Comparison of ENCODE assay signal across 12 cellular contexts in the genomic region with DNA sequence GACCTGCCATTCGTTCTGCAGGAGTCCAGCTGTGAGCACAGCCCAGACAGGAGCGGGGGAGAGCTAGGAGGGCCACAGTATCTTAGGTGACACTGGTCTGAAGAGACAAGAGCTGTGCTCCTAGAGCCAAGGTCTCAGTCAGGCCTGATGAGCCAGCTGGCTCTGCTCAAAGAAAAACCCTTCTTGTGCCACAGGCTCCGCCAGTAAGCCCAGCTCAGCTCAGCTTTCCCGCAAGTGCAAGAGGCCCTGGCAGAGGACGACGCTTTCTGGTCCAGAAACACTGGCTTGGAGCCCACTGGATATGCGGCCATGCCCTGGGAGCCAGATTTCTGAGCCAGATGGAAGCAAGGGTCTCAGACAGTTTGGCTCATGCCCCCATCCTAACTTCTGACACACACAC. TPM values are rescaled to one million over a fixed set of nuclear protein-coding genes. Genes with fewer than 3 reads are reported as not detected.
DNase-seq lines count a peak whose midpoint lies in the region; ATAC-seq and TF ChIP-seq lines count a peak whose summit lies in the region.
"Had no signal": no experiment of that assay in that cellular context is flagged by ENCODE, and none has a peak within 500 bp of the region (broad histone marks: within the 10 kb centered on the region; RNA-seq: fewer than 3 reads in every experiment).

No MANE protein-coding gene starts in this region.

- 76 to 82% methylated on average over 7 of the region's 7 CpGs for WGBS in sigmoid colon, 2 donors

- H3K27ac ChIP-seq in caudate nucleus (ENCODE audit: low read depth, low read length) (peak overlapping the region; percentile 24), right atrium auricular region (peak overlapping the region; percentile 88 to 97), sigmoid colon (peak overlapping the region; percentile 22 to 62 (median 48))

- H3K4me3 ChIP-seq in LNCaP clone FGC (ENCODE audit: low read depth, low read length), result no peak overlapping the region
- H3K4me3 ChIP-seq in right atrium auricular region, result no peak overlapping the region
- H3K4me3 ChIP-seq in sigmoid colon, result no peak overlapping the region

- H3K27me3 ChIP-seq in right atrium auricular region (no peaks in the 10 kb centered on the region), sigmoid colon (no peaks in the 10 kb centered on the region)

- TF ChIP-seq EP300 in sigmoid colon (IDR thresholded peaks at IDR 0.05), result no peak

- intact Hi-C loops in sigmoid colon (cut with DNase I), result loop anchor here (1.0 to 5.0 kb wide), 4 partner anchors 55 to 211 kb away; a partner anchor contains a TSS

- TF ChIP-seq POLR2A in sigmoid colon (IDR thresholded peaks at IDR 0.05), result no peak
- TF ChIP-seq POLR2A in erythroblast (IDR thresholded peaks at IDR 0.05; ENCODE audit: low read length), result no peak

- TF ChIP-seq CTCF in LNCaP clone FGC (IDR thresholded peaks at IDR 0.05; ENCODE audit: control insufficient read depth, extremely low read depth, insufficient read depth) (no peak), right atrium auricular region (IDR thresholded peaks at IDR 0.05) (no peak), sigmoid colon (IDR thresholded peaks at IDR 0.05) (no peak)

- H3K36me3 ChIP-seq in right atrium auricular region, result no peaks in the 10 kb centered on the region
- no peaks in the 10 kb centered on the region for H3K36me3 ChIP-seq in sigmoid colon

- H3K4me1 ChIP-seq in right atrium auricular region, result peaks cover 0 to 70% of the 10 kb centered on the region in 2 donors
- peaks cover 0 to 36% (median 27%) of the 10 kb centered on the region in 4 donors for H3K4me1 ChIP-seq in sigmoid colon

- ATAC-seq in GM21360 (IDR thresholded peaks at IDR 0.05; ENCODE audit: unreplicated experiment), result no peak
- ATAC-seq in GM21381 (IDR thresholded peaks at IDR 0.05; ENCODE audit: unreplicated experiment), result no peak
- no peak for ATAC-seq in HG03432 (IDR thresholded peaks at IDR 0.05; ENCODE audit: unreplicated experiment)

- DNase-seq in LNCaP clone FGC (ENCODE audit: low read depth) (peak; percentile 76), caudate nucleus (lab: John Stamatoyannopoulos, UW) (peak in 51 of 61 donors; percentile 14 to 94 (median 57)), right atrium auricular region (ENCODE audit: low spot score) (peak; percentile 77), sigmoid colon (peak; percentile 89), erythroblast (lab: John Stamatoyannopoulos, UW) (no peak)
- DNase-seq: activated CD4-positive, alpha-beta T cell treated with anti-CD3 and anti-CD28 coated beads, Interleukin-2, amount 10 ng/mL, durations not matched to agents 7 days and 5 days; activated naive CD8-positive, alpha-beta T cell treated with anti-CD3 and anti-CD28 coated beads, Interleukin-2, amount 10 ng/mL, durations not matched to agents 7 days and 5 days; COR-L47; NCI-H1436 treated with DMSO at 0.1 percent for 48 hours had no signal

- no peaks in the 10 kb centered on the region for H3K9me3 ChIP-seq in right atrium auricular region
- no peaks in the 10 kb centered on the region for H3K9me3 ChIP-seq in sigmoid colon

RNA-seq across cellular contexts. Expression of a gene that starts 23.9 kb away (rescaled TPM):
- total RNA-seq in right atrium auricular region (10 to 100 TPM; 27.8 to 37.7 TPM), sigmoid colon (10 to 100 TPM in 3 of 4 donors, 1 to 10 TPM in 1; 8.6 to 21.9 (median 16.6) TPM)
- 10 to 100 TPM in 2 of 3 donors, 1 to 10 TPM in 1; 5.3 to 14.4 (median 13.3) TPM for polyA plus RNA-seq in sigmoid colon

Comparison
In these comparisons a context has a peak if more than half of its experiments do, and no peak if none do; other contexts are left out.
1. DNase-seq: peak in LNCaP clone FGC (single experiment), caudate nucleus (51 of 61), right atrium auricular region (single experiment) and sigmoid colon (single experiment); none in erythroblast (0 of 2).
2. H3K27ac ChIP-seq: peak in every context shown above with its lines; median percentile 92 in right atrium auricular region; 48 in sigmoid colon; 24 in caudate nucleus.